1 cellular context compared by ENCODE assay signal in the genomic region with DNA sequence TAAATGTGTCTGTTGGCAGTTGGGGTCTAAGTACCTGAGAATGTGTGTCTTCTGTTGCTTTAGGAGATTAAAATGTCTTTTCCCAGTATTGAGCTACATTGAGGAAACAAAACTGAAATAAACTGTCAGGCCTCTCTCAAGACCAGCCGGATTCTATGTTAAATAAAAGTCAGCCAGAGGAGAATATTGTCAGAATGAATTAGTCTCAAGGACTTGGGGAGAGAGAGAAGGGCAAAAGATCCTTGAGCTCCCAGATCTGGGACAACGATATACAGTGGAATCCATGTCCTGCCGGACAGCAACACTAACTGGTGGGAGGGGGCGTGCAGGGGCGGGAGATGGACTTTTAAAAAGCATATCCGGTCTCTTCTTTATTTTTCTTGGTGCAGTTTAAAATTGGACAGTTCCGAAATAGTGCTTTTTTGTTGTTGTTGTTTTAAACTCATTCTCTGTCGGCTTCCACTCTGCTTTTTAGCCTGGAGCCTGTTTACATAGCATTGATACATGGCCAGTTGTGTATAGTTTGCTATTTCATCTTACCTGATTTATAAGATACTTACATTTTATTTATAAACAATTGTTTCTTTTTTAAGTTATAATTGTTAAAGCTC.
TF ChIP-seq lines count a peak whose summit lies in the region.

No MANE protein-coding gene starts in this region.

TF ChIP-seq in SK-N-SH treated with all-trans-retinoic acid at 6 μM for 48 hours, 23 proteins besides CTCF, POLR2A, EP300 and RAD21 (continued from another document):
- TF ChIP-seq, protein P1, sequence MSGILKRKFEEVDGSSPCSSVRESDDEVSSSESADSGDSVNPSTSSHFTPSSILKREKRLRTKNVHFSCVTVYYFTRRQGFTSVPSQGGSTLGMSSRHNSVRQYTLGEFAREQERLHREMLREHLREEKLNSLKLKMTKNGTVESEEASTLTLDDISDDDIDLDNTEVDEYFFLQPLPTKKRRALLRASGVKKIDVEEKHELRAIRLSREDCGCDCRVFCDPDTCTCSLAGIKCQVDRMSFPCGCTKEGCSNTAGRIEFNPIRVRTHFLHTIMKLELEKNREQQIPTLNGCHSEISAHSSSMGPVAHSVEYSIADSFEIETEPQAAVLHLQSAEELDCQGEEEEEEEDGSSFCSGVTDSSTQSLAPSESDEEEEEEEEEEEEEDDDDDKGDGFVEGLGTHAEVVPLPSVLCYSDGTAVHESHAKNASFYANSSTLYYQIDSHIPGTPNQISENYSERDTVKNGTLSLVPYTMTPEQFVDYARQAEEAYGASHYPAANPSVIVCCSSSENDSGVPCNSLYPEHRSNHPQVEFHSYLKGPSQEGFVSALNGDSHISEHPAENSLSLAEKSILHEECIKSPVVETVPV (CRISPR knock-in tag; IDR thresholded peaks at IDR 0.05), result no peak
- no peak for TF ChIP-seq ZFP30 (CRISPR knock-in tag; IDR thresholded peaks at IDR 0.05)
- no peak for TF ChIP-seq BACH2 (CRISPR knock-in tag; IDR thresholded peaks at IDR 0.05; ENCODE audit: borderline replicate concordance)
- no peak for TF ChIP-seq ZFP3 (CRISPR knock-in tag; IDR thresholded peaks at IDR 0.05)
- no peak for TF ChIP-seq PPARA (CRISPR knock-in tag; IDR thresholded peaks at IDR 0.05; ENCODE audit: borderline replicate concordance)
